Comparison of ENCODE assay signal across 32 cellular contexts in the genomic region with DNA sequence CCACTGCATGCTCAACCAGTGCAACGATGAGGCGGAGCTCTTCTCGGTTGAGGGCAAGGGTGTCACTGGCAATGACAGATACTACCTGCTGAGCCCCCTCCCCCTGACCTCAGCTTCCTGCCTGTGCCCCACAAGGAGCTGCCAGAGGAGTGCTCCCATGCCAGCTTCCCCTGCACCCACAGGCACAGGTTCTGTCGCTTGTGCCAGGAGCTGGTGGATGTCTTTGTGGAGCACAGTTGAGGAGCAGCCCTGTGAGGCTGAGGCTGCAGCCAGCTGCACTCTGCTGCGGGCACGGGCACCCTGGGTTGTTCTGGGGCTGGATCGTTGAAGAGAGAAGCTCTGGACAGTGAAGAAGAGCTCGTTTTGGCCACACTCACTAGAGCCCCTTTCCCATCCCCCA.
DNase-seq lines count a peak whose midpoint lies in the region; ATAC-seq, FAIRE-seq and TF ChIP-seq lines count a peak whose summit lies in the region.
"Had no signal": no experiment of that assay in that cellular context is flagged by ENCODE, and none has a peak within 500 bp of the region (broad histone marks: within the 10 kb centered on the region; RNA-seq: fewer than 3 reads in every experiment).

No MANE protein-coding gene starts in this region.

- H4K20me1 ChIP-seq in HepG2 (ENCODE audit: insufficient read depth, low read length) = peaks cover 6% of the 10 kb centered on the region; the same call in 1 of the 2 replicates

- no peaks in the 10 kb centered on the region for H3K79me2 ChIP-seq in HepG2 (ENCODE audit: insufficient read depth, low read length)
- H3K79me2 ChIP-seq: parathyroid adenoma had no signal

- H3K27ac ChIP-seq in HepG2 (ENCODE audit: extremely low read length, insufficient read depth, low read length) (no peak overlapping the region), right lobe of liver (no peak overlapping the region)
- H3K27ac ChIP-seq: A549, brain microvascular endothelial cell, dorsolateral prefrontal cortex, esophagus squamous epithelium, foreskin keratinocyte, parathyroid adenoma, skin epidermis, suprapubic skin, upper lobe of right lung had no signal

- H3K9ac ChIP-seq in HepG2 (ENCODE audit: insufficient read depth, low read depth, low read length) = no peak overlapping the region
- H3K9ac ChIP-seq: parathyroid adenoma had no signal

- no peak for ATAC-seq in activated CD8-positive, alpha-beta T cell treated with anti-CD3 and anti-CD28 coated beads, Interleukin-2, amount 10 ng/mL, durations not matched to agents 7 days and 5 days
- ATAC-seq in activated CD8-positive, alpha-beta T cell treated with anti-CD3 and anti-CD28 coated beads for 36 hours = no peak
- no peak for ATAC-seq in HepG2
- ATAC-seq in right lobe of liver = no peak
- ATAC-seq in activated naive CD8-positive, alpha-beta T cell treated with anti-CD3 and anti-CD28 coated beads, Interleukin-2, amount 10 ng/mL, durations not matched to agents 7 days and 5 days (ENCODE audit: low read depth) = no peak
- no peak for ATAC-seq in HG03139 (IDR thresholded peaks at IDR 0.05; ENCODE audit: unreplicated experiment)
- no peak for ATAC-seq in HG03095 (IDR thresholded peaks at IDR 0.05; ENCODE audit: unreplicated experiment)
- no peak for ATAC-seq in HG03460 (IDR thresholded peaks at IDR 0.05; ENCODE audit: unreplicated experiment)
- ATAC-seq: A549, foreskin keratinocyte, left lobe of liver, upper lobe of right lung had no signal

- H3K4me2 ChIP-seq in HepG2 (ENCODE audit: low read depth, low read length) = no peak overlapping the region
- H3K4me2 ChIP-seq: A549 had no signal

- peak overlapping the region; percentile 53 for H3K27ac Mint-ChIP-seq in activated CD8-positive, alpha-beta T cell treated with anti-CD3 and anti-CD28 coated beads, Interleukin-2, amount 10 ng/mL, durations not matched to agents 7 days and 5 days
- H3K27ac Mint-ChIP-seq in activated CD8-positive, alpha-beta T cell treated with anti-CD3 and anti-CD28 coated beads for 36 hours = no peak overlapping the region
- peak overlapping the region; percentile 67 for H3K27ac Mint-ChIP-seq in activated naive CD8-positive, alpha-beta T cell treated with anti-CD3 and anti-CD28 coated beads, Interleukin-2, amount 10 ng/mL, durations not matched to agents 7 days and 5 days

- no TSS peak for BruUV-seq in HepG2 (replicated peaks; lab: Mats Ljungman, UMichigan)

- H3K9me3 Mint-ChIP-seq in activated CD8-positive, alpha-beta T cell treated with anti-CD3 and anti-CD28 coated beads, Interleukin-2, amount 10 ng/mL, durations not matched to agents 7 days and 5 days (ENCODE audit: insufficient read depth) = peaks cover 5% of the 10 kb centered on the region
- H3K9me3 Mint-ChIP-seq in activated CD8-positive, alpha-beta T cell treated with anti-CD3 and anti-CD28 coated beads for 36 hours = no peaks in the 10 kb centered on the region
- no peaks in the 10 kb centered on the region for H3K9me3 Mint-ChIP-seq in activated naive CD8-positive, alpha-beta T cell treated with anti-CD3 and anti-CD28 coated beads, Interleukin-2, amount 10 ng/mL, durations not matched to agents 7 days and 5 days
- H3K9me3 Mint-ChIP-seq: memory B cell, neural crest cell had no signal

- TF ChIP-seq EP300 in HepG2 (IDR thresholded peaks at IDR 0.05; ENCODE audit: low read depth in 2 of 2, low read length in 2 of 2) = no peak
- no peak for TF ChIP-seq EP300 in HepG2 (CRISPR knock-in tag; IDR thresholded peaks at IDR 0.05; ENCODE audit: borderline replicate concordance)

- FAIRE-seq in HepG2 (lab: Jason Lieb, UNC) = no peak
- FAIRE-seq: A549, GM12892, H54, islet of Langerhans had no signal

- no peak overlapping the region for H3K4me3 ChIP-seq in HepG2 (replicated peaks in 1 of 3; ENCODE audit: insufficient read depth in 1 of 3, low read depth in 2 of 3, low read length in 3 of 3)
- no peak overlapping the region for H3K4me3 ChIP-seq in right lobe of liver
- H3K4me3 ChIP-seq: A549, dorsolateral prefrontal cortex, esophagus squamous epithelium, skin epidermis, suprapubic skin, upper lobe of right lung had no signal

- TF ChIP-seq POLR2A in HepG2 (IDR thresholded peaks at IDR 0.05; ENCODE audit: insufficient read depth in 1 of 2, low read depth in 2 of 2, low read length in 2 of 2) (peak in 1 of 2 experiments; percentile 28; a peak in 2 of 4 replicates), right lobe of liver (IDR thresholded peaks at IDR 0.05) (no peak)

- CTCF ChIA-PET in activated CD8-positive, alpha-beta T cell treated with anti-CD3 and anti-CD28 coated beads, Interleukin-2, amount 10 ng/mL, durations not matched to agents 7 days and 5 days (lab: Charles Lee) = no interaction called here
- CTCF ChIA-PET in activated CD8-positive, alpha-beta T cell treated with anti-CD3 and anti-CD28 coated beads for 36 hours (lab: Charles Lee) = interaction anchor here (0.9 to 1.7 kb wide), 3 partner anchors 12 to 161 kb away, joined by 3 to 4 read pairs (median 4); no protein-coding TSS in a partner anchor
- CTCF ChIA-PET in HepG2 (lab: Yijun Ruan, JAX; ENCODE audit: low intra/inter-chr PET ratio, low total read pairs) = no interaction called here

- H3K27me3 Mint-ChIP-seq in activated CD8-positive, alpha-beta T cell treated with anti-CD3 and anti-CD28 coated beads, Interleukin-2, amount 10 ng/mL, durations not matched to agents 7 days and 5 days (ENCODE audit: low read depth) = no peaks in the 10 kb centered on the region
- no peaks in the 10 kb centered on the region for H3K27me3 Mint-ChIP-seq in activated CD8-positive, alpha-beta T cell treated with anti-CD3 and anti-CD28 coated beads for 36 hours
- H3K27me3 Mint-ChIP-seq in activated naive CD8-positive, alpha-beta T cell treated with anti-CD3 and anti-CD28 coated beads, Interleukin-2, amount 10 ng/mL, durations not matched to agents 7 days and 5 days = no peaks in the 10 kb centered on the region
- H3K27me3 Mint-ChIP-seq: memory B cell had no signal

- no peak overlapping the region for H2AFZ ChIP-seq in HepG2 (ENCODE audit: low read length)
- H2AFZ ChIP-seq: parathyroid adenoma had no signal

- peaks cover 48 to 56% of the 10 kb centered on the region in 2 experiments for H3K36me3 ChIP-seq in HepG2 (replicated peaks in 1 of 2; ENCODE audit: control insufficient read depth in 1 of 2, insufficient read depth in 2 of 2, low read length in 2 of 2)
- H3K36me3 ChIP-seq in right lobe of liver = peaks cover 0 to 45% (median 7%) of the 10 kb centered on the region in 4 donors
- H3K36me3 ChIP-seq: brain microvascular endothelial cell had no signal

- H3K4me1 ChIP-seq in HepG2 (ENCODE audit: insufficient read depth, low read length) (peaks cover 17% of the 10 kb centered on the region), right lobe of liver (peaks cover 0 to 5% (median 0%) of the 10 kb centered on the region in 4 donors)
- H3K4me1 ChIP-seq: A549, foreskin keratinocyte, parathyroid adenoma, upper lobe of right lung had no signal

- peaks cover 62% of the 10 kb centered on the region for H3K36me3 Mint-ChIP-seq in activated CD8-positive, alpha-beta T cell treated with anti-CD3 and anti-CD28 coated beads, Interleukin-2, amount 10 ng/mL, durations not matched to agents 7 days and 5 days (ENCODE audit: low read depth)
- peaks cover 42% of the 10 kb centered on the region for H3K36me3 Mint-ChIP-seq in activated CD8-positive, alpha-beta T cell treated with anti-CD3 and anti-CD28 coated beads for 36 hours (ENCODE audit: low read depth)
- H3K36me3 Mint-ChIP-seq in activated naive CD8-positive, alpha-beta T cell treated with anti-CD3 and anti-CD28 coated beads, Interleukin-2, amount 10 ng/mL, durations not matched to agents 7 days and 5 days = peaks cover 38% of the 10 kb centered on the region

- TF ChIP-seq RAD21 in HepG2 (CRISPR knock-in tag; IDR thresholded peaks at IDR 0.05) = no peak

- H3K4me3 Mint-ChIP-seq in activated CD8-positive, alpha-beta T cell treated with anti-CD3 and anti-CD28 coated beads, Interleukin-2, amount 10 ng/mL, durations not matched to agents 7 days and 5 days = no peak overlapping the region
- no peak overlapping the region for H3K4me3 Mint-ChIP-seq in activated CD8-positive, alpha-beta T cell treated with anti-CD3 and anti-CD28 coated beads for 36 hours
- no peak overlapping the region for H3K4me3 Mint-ChIP-seq in activated naive CD8-positive, alpha-beta T cell treated with anti-CD3 and anti-CD28 coated beads, Interleukin-2, amount 10 ng/mL, durations not matched to agents 7 days and 5 days
- H3K4me3 Mint-ChIP-seq: memory B cell, neural crest cell had no signal

- in situ Hi-C loops in HepG2 (cut with HindIII; ENCODE audit: extremely low pct_ligation_motif_present, low pct_unique_long_range_greater_than_20kb) = loop anchor here (25.0 kb wide), 1 partner anchor 721 kb away; a partner anchor contains a TSS

- DNase-seq in activated CD8-positive, alpha-beta T cell treated with anti-CD3 and anti-CD28 coated beads, Interleukin-2, amount 10 ng/mL, durations not matched to agents 7 days and 5 days = no peak
- no peak for DNase-seq in activated CD8-positive, alpha-beta T cell treated with anti-CD3 and anti-CD28 coated beads for 36 hours
- DNase-seq in HepG2 (ENCODE audit: low spot score) (no peak), right lobe of liver (no peak)
- no peak for DNase-seq in activated naive CD8-positive, alpha-beta T cell treated with anti-CD3 and anti-CD28 coated beads, Interleukin-2, amount 10 ng/mL, durations not matched to agents 7 days and 5 days
- DNase-seq: AML-193, amygdala, brain microvascular endothelial cell, dorsolateral prefrontal cortex, esophagus squamous epithelium, foreskin keratinocyte, head of caudate nucleus, NCI-H1694, NCI-H446, NCI-H748 treated with DMSO at 0.1 percent for 48 hours, retina, SIG-M5, T-helper 9 cell, upper lobe of right lung had no signal

- POLR2A ChIA-PET in activated CD8-positive, alpha-beta T cell treated with anti-CD3 and anti-CD28 coated beads, Interleukin-2, amount 10 ng/mL, durations not matched to agents 7 days and 5 days (lab: Charles Lee) = interaction anchor here (0.8 to 2.0 kb wide), 2 partner anchors 165 to 166 kb away, joined by 3 to 7 read pairs; a partner anchor contains a TSS
- POLR2A ChIA-PET in activated CD8-positive, alpha-beta T cell treated with anti-CD3 and anti-CD28 coated beads for 36 hours (lab: Charles Lee) = interaction anchor here (0.7 to 7.8 kb wide), 4 partner anchors 7 to 200 kb away, joined by 3 to 151 read pairs (median 6); a partner anchor contains a TSS
- POLR2A ChIA-PET in HepG2 (lab: Yijun Ruan, JAX) = interaction anchor here (1.0 to 7.8 kb wide), 3 partner anchors 7 to 250 kb away, joined by 3 to 131 read pairs (median 5); no protein-coding TSS in a partner anchor
- POLR2A ChIA-PET in activated naive CD8-positive, alpha-beta T cell treated with anti-CD3 and anti-CD28 coated beads, Interleukin-2, amount 10 ng/mL, durations not matched to agents 7 days and 5 days (lab: Charles Lee) = interaction anchor here (0.9 to 1.2 kb wide), 2 partner anchors 8 to 9 kb away, joined by 3 to 4 read pairs; no protein-coding TSS in a partner anchor

- intact Hi-C loops in activated CD8-positive, alpha-beta T cell treated with anti-CD3 and anti-CD28 coated beads for 36 hours (cut with micrococcal nuclease) = no loop called here
- intact Hi-C loops in HepG2 (cut with micrococcal nuclease; ENCODE audit: unreplicated experiment) (no loop called here), right lobe of liver (cut with DNase I) (no loop called here)

- peaks cover 40% of the 10 kb centered on the region for H3K4me1 Mint-ChIP-seq in activated CD8-positive, alpha-beta T cell treated with anti-CD3 and anti-CD28 coated beads, Interleukin-2, amount 10 ng/mL, durations not matched to agents 7 days and 5 days (ENCODE audit: low read depth)
- peaks cover 24% of the 10 kb centered on the region for H3K4me1 Mint-ChIP-seq in activated CD8-positive, alpha-beta T cell treated with anti-CD3 and anti-CD28 coated beads for 36 hours (ENCODE audit: low read depth)
- H3K4me1 Mint-ChIP-seq in activated naive CD8-positive, alpha-beta T cell treated with anti-CD3 and anti-CD28 coated beads, Interleukin-2, amount 10 ng/mL, durations not matched to agents 7 days and 5 days = peaks cover 14% of the 10 kb centered on the region

- H3K9me3 ChIP-seq in HepG2 (ENCODE audit: low read length) (no peaks in the 10 kb centered on the region), right lobe of liver (no peaks in the 10 kb centered on the region)
- H3K9me3 ChIP-seq: A549, esophagus squamous epithelium, suprapubic skin, upper lobe of right lung had no signal

- TF ChIP-seq CTCF in activated CD8-positive, alpha-beta T cell treated with anti-CD3 and anti-CD28 coated beads for 36 hours (IDR thresholded peaks at IDR 0.05) = no peak
- TF ChIP-seq CTCF in HepG2 (CRISPR knock-in tag; IDR thresholded peaks at IDR 0.05) = no peak
- TF ChIP-seq CTCF in right lobe of liver (IDR thresholded peaks at IDR 0.05) = no peak

- H3K27me3 ChIP-seq in HepG2 (ENCODE audit: control insufficient read depth in 1 of 2, insufficient read depth in 2 of 2, low read length in 2 of 2) (no peaks in the 10 kb centered on the region), right lobe of liver (no peaks in the 10 kb centered on the region)
- H3K27me3 ChIP-seq: brain microvascular endothelial cell, dorsolateral prefrontal cortex, esophagus squamous epithelium, foreskin keratinocyte, suprapubic skin, upper lobe of right lung had no signal

- 94% methylated on average over 3 of the region's 8 CpGs for WGBS in HepG2 (ENCODE audit: low lambda C conversion rate)
- 100% methylated on average over 1 of the region's 8 CpGs for WGBS in right lobe of liver (ENCODE audit: insufficient coverage, low coverage, low lambda C conversion rate, missing lambda C conversion rate)
